Comparison of ENCODE assay signal across 10 cellular contexts in genomic region chr3:14602804-14603644, GRCh38. TPM values are rescaled to one million over a fixed set of nuclear protein-coding genes. Genes with fewer than 3 reads are reported as not detected.
A peak's percentile ranks its signal among the peaks of the same experiment; 100 is the strongest.
DNase-seq lines count a peak whose midpoint lies in the region; ATAC-seq and TF ChIP-seq lines count a peak whose summit lies in the region.
"Had no signal": no experiment of that assay in that cellular context is flagged by ENCODE, and none has a peak within 500 bp of the region (broad histone marks: within the 10 kb centered on the region; RNA-seq: fewer than 3 reads in every experiment).

No MANE protein-coding gene starts in this region.

- peak overlapping the region; percentile 9 for H3K4me3 ChIP-seq in thymus (ENCODE audit: low read length)
- H3K4me3 ChIP-seq: BLaER1 had no signal

- H3K4me1 ChIP-seq in thymus (ENCODE audit: control insufficient read depth, insufficient read depth, low read length): no peaks in the 10 kb centered on the region
- H3K4me1 ChIP-seq: BLaER1 had no signal

- H3K9me3 Mint-ChIP-seq in brain: peaks cover 0 to 14% (median 0%) of the 10 kb centered on the region in 5 experiments

- peak overlapping the region; percentile 55 to 68 (median 61) for H3K4me3 Mint-ChIP-seq in brain

- no peak for TF ChIP-seq CTCF in brain (conservative IDR thresholded peaks at IDR 0.05)

- no peak overlapping the region for H3K27ac ChIP-seq in thymus (ENCODE audit: low read depth)
- H3K27ac ChIP-seq: BLaER1 had no signal

- peaks cover 5% of the 10 kb centered on the region for H3K9me3 ChIP-seq in thymus (ENCODE audit: control insufficient read depth)
- H3K9me3 ChIP-seq: BLaER1 had no signal

- H3K36me3 ChIP-seq in thymus (ENCODE audit: control insufficient read depth, insufficient read depth): no peaks in the 10 kb centered on the region
- H3K36me3 ChIP-seq: BLaER1 had no signal

- WGBS in thymus: 7% methylated on average over 85 of the region's 85 CpGs

- peaks cover 13% of the 10 kb centered on the region for H3K27me3 Mint-ChIP-seq in brain

- H3K27me3 ChIP-seq in thymus (ENCODE audit: control insufficient read depth, insufficient read depth): peaks cover 50% of the 10 kb centered on the region
- H3K27me3 ChIP-seq: BLaER1 had no signal

- H3K4me1 Mint-ChIP-seq in brain: peaks cover 66% of the 10 kb centered on the region

- DNase-seq in NCI-H748 (lab: John Stamatoyannopoulos, UW; ENCODE audit: unreplicated experiment) (peak; percentile 48), NCI-H748 treated with DMSO at 0.1 percent for 48 hours (lab: John Stamatoyannopoulos, UW) (no peak), left kidney (ENCODE audit: low read depth, low spot score) (peak; percentile 62), A172 (ENCODE audit: low spot score) (no peak)
- DNase-seq: activated T-cell treated with anti-CD3 and anti-CD28 coated beads for 4 hours had no signal

- peak overlapping the region in 3 of 5 experiments; percentile 1 to 19 (median 19) for H3K27ac Mint-ChIP-seq in brain

- H3K36me3 Mint-ChIP-seq in brain: no peaks in the 10 kb centered on the region

- ATAC-seq in GM18517 (IDR thresholded peaks at IDR 0.05; ENCODE audit: unreplicated experiment): no peak
- no peak for ATAC-seq in HG03469 (IDR thresholded peaks at IDR 0.05; ENCODE audit: unreplicated experiment)

RNA-seq across cellular contexts. Expression of gene CCDC174, which starts 48.5 kb away (rescaled TPM):
- polyA plus RNA-seq in brain (ENCODE audit: insufficient read depth, low read depth, low replicate concordance) (6.0 TPM), thymus (24.1 TPM)
- 9.8 and 22.1 TPM in 2 replicates for total RNA-seq in A172 (2014; rRNA removed; shearing (Covaris generic))

Comparison
In these comparisons a context has a peak if more than half of its experiments do, and no peak if none do; other contexts are left out.
1. DNase-seq: peak in NCI-H748 (single experiment) and left kidney (single experiment); none in NCI-H748 treated with DMSO at 0.1 percent for 48 hours (single experiment) and A172 (single experiment).